29 cellular contexts compared by ENCODE assay signal in genomic region chr2:38547791-38548190, GRCh38.
"Had no signal": no experiment of that assay in that cellular context is flagged by ENCODE, and none has a peak within 500 bp of the region (broad histone marks: within the 10 kb centered on the region; RNA-seq: fewer than 3 reads in every experiment).

No MANE protein-coding gene starts in this region.

- H3K4me1 ChIP-seq: parathyroid adenoma, thyroid gland had no signal

- H3K36me3 Mint-ChIP-seq: naive B cell; natural killer cell treated with Interleukin-12 subunit alpha and Interleukin-12 subunit beta and Interleukin-15 and Interleukin-18, amount 100 ng/mL, for 72 hours had no signal

- H3K4me3 ChIP-seq: coronary artery, esophagus squamous epithelium, heart right ventricle, left lung, mucosa of descending colon, smooth muscle cell, thyroid gland had no signal

- H3K9me3 Mint-ChIP-seq: natural killer cell treated with Interleukin-12 subunit alpha and Interleukin-12 subunit beta and Interleukin-15 and Interleukin-18, amount 100 ng/mL, for 72 hours; neural crest cell; stimulated activated naive CD8-positive, alpha-beta T cell treated with anti-CD3 and anti-CD28 coated beads, Interleukin-15, amount 100 ng/mL, for 72 hours had no signal

- H3K9ac ChIP-seq: parathyroid adenoma had no signal

- H2AFZ ChIP-seq: parathyroid adenoma had no signal

- ATAC-seq: heart right ventricle; left cardiac atrium; left lung; mucosa of descending colon; natural killer cell treated with Interleukin-12 subunit alpha and Interleukin-12 subunit beta and Interleukin-15 and Interleukin-18, amount 100 ng/mL, for 72 hours; sciatic nerve; stimulated activated naive CD8-positive, alpha-beta T cell treated with anti-CD3 and anti-CD28 coated beads, Interleukin-15, amount 100 ng/mL, for 72 hours had no signal

- H3K27ac ChIP-seq: coronary artery, esophagus squamous epithelium, heart right ventricle, left lung, neutrophil, parathyroid adenoma, thyroid gland had no signal

- H3K9me3 ChIP-seq: esophagus squamous epithelium, left lung, mucosa of descending colon, neutrophil, thyroid gland had no signal

- H3K36me3 ChIP-seq: esophagus squamous epithelium, thyroid gland had no signal

- H3K27me3 Mint-ChIP-seq: progenitor cell of endocrine pancreas had no signal

- DNase-seq: dermis blood vessel endothelial cell; effector memory CD4-positive, alpha-beta T cell; esophagus squamous epithelium; foreskin melanocyte; glutamatergic neuron; heart right ventricle; hippocampal formation; left cardiac atrium; left lung; mesenchymal stem cell; mucosa of descending colon; naive B cell; stimulated activated CD4-positive, alpha-beta T cell treated with anti-CD3 and anti-CD28 coated beads, Interleukin-12 subunit alpha, Interleukin-12 subunit beta, amount 100 ng/mL, for 4 hours; stimulated activated CD4-positive, alpha-beta T cell treated with anti-CD3 and anti-CD28 coated beads, Interleukin-1b, Interleukin-23, amount 100 ng/mL, for 48 hours; stimulated activated CD4-positive, alpha-beta T cell treated with anti-CD3 and anti-CD28 coated beads, Interleukin-4, amount 100 ng/mL, for 1 hour; stimulated activated CD8-positive, alpha-beta memory T cell treated with anti-CD3 and anti-CD28 coated beads, Interleukin-4, amount 100 ng/mL, for 48 hours; stimulated activated naive CD4-positive, alpha-beta T cell; stimulated activated naive CD8-positive, alpha-beta T cell treated with anti-CD3 and anti-CD28 coated beads, Interleukin-15, amount 100 ng/mL, for 72 hours; thyroid gland; trophoblast cell had no signal

- H3K4me1 Mint-ChIP-seq: naive B cell had no signal

- H3K27me3 ChIP-seq: esophagus squamous epithelium, heart right ventricle, thyroid gland had no signal

- H3K79me2 ChIP-seq: parathyroid adenoma had no signal

- H3K4me3 Mint-ChIP-seq: mesothelial cell of epicardium; naive B cell; natural killer cell treated with Interleukin-12 subunit alpha and Interleukin-12 subunit beta and Interleukin-15 and Interleukin-18, amount 100 ng/mL, for 72 hours; neural crest cell; stimulated activated naive CD8-positive, alpha-beta T cell treated with anti-CD3 and anti-CD28 coated beads, Interleukin-15, amount 100 ng/mL, for 72 hours had no signal

- H3K27ac Mint-ChIP-seq: mesothelial cell of epicardium; natural killer cell treated with Interleukin-12 subunit alpha and Interleukin-12 subunit beta and Interleukin-15 and Interleukin-18, amount 100 ng/mL, for 72 hours; progenitor cell of endocrine pancreas had no signal

- H3K4me2 ChIP-seq: smooth muscle cell had no signal
